8 cellular contexts compared by ENCODE assay signal in the genomic region with DNA sequence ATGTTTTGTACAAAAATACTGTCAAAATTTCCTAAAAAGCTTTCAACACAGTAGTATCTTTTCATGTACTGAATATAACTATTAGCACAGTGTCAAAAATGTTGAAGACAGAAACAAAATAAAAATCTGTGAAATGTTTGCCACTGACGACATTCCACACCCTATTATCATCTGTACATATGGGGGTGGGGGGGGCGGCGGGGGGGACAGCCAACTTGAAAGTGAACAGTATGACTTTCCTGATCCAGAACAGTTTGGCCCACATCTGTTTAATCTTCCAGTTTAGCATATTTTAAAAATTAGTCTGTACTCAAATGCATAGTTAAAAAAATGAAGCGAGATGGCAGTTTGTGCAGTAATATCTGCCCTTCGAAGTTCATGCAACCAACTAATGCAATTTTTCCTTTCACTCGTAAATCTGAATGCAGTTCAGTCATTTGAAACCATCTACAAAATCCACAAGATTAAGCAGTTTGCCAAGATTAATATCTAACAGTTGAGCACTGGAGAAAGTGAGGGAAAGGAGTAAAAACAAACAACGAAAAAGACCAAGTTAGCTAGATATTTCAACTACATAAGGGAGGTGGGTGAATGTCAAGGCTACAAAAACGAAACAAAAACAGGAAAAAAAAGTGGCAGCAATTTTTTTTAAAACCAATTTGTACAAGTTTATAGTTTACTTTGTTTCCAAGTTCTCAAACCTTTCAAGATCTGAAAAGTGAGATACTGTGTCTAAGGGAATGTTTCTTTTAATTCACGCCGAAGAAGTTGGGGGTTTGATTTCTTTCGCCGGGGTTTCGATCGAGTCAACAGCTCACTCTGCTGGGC. TPM values are rescaled to one million over a fixed set of nuclear protein-coding genes. Genes with fewer than 3 reads are reported as not detected.
DNase-seq lines count a peak whose midpoint lies in the region; ATAC-seq and TF ChIP-seq lines count a peak whose summit lies in the region.

No MANE protein-coding gene starts in this region.

- intact Hi-C loops in ovary (cut with DNase I) = loop anchor here (5.0 to 10.0 kb wide), 13 partner anchors 72 to 1092 kb away; no protein-coding TSS in a partner anchor

- 0 to 1% (median 1%) methylated on average over 14 of the region's 14 CpGs for WGBS in ovary, 3 donors

- no peak for TF ChIP-seq CTCF in ovary (IDR thresholded peaks at IDR 0.05)

- peak; percentile 0 for ATAC-seq in GM18517 (IDR thresholded peaks at IDR 0.05; ENCODE audit: unreplicated experiment)
- ATAC-seq in GM21515 (IDR thresholded peaks at IDR 0.05; ENCODE audit: unreplicated experiment) = no peak
- ATAC-seq in HG03175 (IDR thresholded peaks at IDR 0.05; ENCODE audit: unreplicated experiment) = no peak
- no peak for ATAC-seq in HG02981 (IDR thresholded peaks at IDR 0.05; ENCODE audit: unreplicated experiment)

- no peaks in the 10 kb centered on the region for H3K27me3 ChIP-seq in ovary

- H3K4me3 ChIP-seq in ovary = peak overlapping the region; percentile 96

- H3K4me1 ChIP-seq in ovary (ENCODE audit: insufficient read depth) = peaks cover 7% of the 10 kb centered on the region

- peak overlapping the region; percentile 93 to 95 for H3K27ac ChIP-seq in ovary

- H3K36me3 ChIP-seq in ovary = no peaks in the 10 kb centered on the region

- TF ChIP-seq POLR2A in erythroblast (IDR thresholded peaks at IDR 0.05; ENCODE audit: low read length) = peak; percentile 0
- TF ChIP-seq POLR2A in ovary (IDR thresholded peaks at IDR 0.05) = no peak

- DNase-seq in RKO (ENCODE audit: low spot score) (peak; percentile 29), erythroblast (lab: John Stamatoyannopoulos, UW) (peak; percentile 33 to 70), ovary (no peak), NCI-H510A (lab: John Stamatoyannopoulos, UW) (no peak)

- peaks cover 0 to 5% of the 10 kb centered on the region in 2 donors for H3K9me3 ChIP-seq in ovary

- TF ChIP-seq EP300 in ovary (IDR thresholded peaks at IDR 0.05) = no peak

RNA-seq across cellular contexts. Expression of gene CITED2, which starts 1.9 kb away (rescaled TPM):
- 100 to 1,000 TPM; 164 to 350 (median 215) TPM for total RNA-seq in ovary
- 100 to 1,000 TPM; 304 to 329 TPM for polyA plus RNA-seq in ovary

Comparison
In these comparisons a context has a peak if more than half of its experiments do, and no peak if none do; other contexts are left out.
1. DNase-seq: peak in RKO (single experiment) and erythroblast (2 of 2); none in ovary (0 of 5) and NCI-H510A (single experiment).